In genomic region chr13:112481458-112481857, GRCh38 we compare ENCODE assay signal across 18 cellular contexts.
"Had no signal": no experiment of that assay in that cellular context is flagged by ENCODE, and none has a peak within 500 bp of the region (broad histone marks: within the 10 kb centered on the region; RNA-seq: fewer than 3 reads in every experiment).

No MANE protein-coding gene starts in this region.

- H3K4me3 Mint-ChIP-seq: immature natural killer cell; nephron; stimulated activated naive CD8-positive, alpha-beta T cell treated with anti-CD3 and anti-CD28 coated beads, Interleukin-15, Interleukin-2, amounts not matched to agents 100 ng/mL and 50 ng/mL, for 24 hours had no signal

- DNase-seq: activated naive CD4-positive, alpha-beta T cell; anterior cingulate cortex; effector CD4-positive, alpha-beta T cell; immature natural killer cell; kidney glomerular epithelial cell; left ventricle myocardium inferior; mammary epithelial cell; midbrain; nucleus accumbens; posterior cingulate gyrus; stimulated activated CD4-positive, alpha-beta T cell treated with anti-CD3 and anti-CD28 coated beads, Interleukin-2, amount 100 ng/mL, for 24 hours; T1000; transverse colon had no signal

- ATAC-seq: activated CD4-positive, CD25-positive, alpha-beta regulatory T cell treated with anti-CD3 and anti-CD28 coated beads, Interleukin-2, amount 50 U/mL, for 24 hours had no signal

- H3K4me3 ChIP-seq: left ventricle myocardium inferior, suprapubic skin, transverse colon, vagina had no signal

- H3K9me3 Mint-ChIP-seq: immature natural killer cell had no signal

- H3K27me3 ChIP-seq: suprapubic skin, transverse colon, vagina had no signal

- H3K27ac Mint-ChIP-seq: immature natural killer cell; nephron; stimulated activated naive CD8-positive, alpha-beta T cell treated with anti-CD3 and anti-CD28 coated beads, Interleukin-15, Interleukin-2, amounts not matched to agents 100 ng/mL and 50 ng/mL, for 24 hours had no signal

- H3K27ac ChIP-seq: left ventricle myocardium inferior, suprapubic skin, transverse colon, vagina had no signal

- H3K27me3 Mint-ChIP-seq: stimulated activated naive CD8-positive, alpha-beta T cell treated with anti-CD3 and anti-CD28 coated beads, Interleukin-15, Interleukin-2, amounts not matched to agents 100 ng/mL and 50 ng/mL, for 24 hours had no signal

- H3K4me1 ChIP-seq: left ventricle myocardium inferior, suprapubic skin, transverse colon, vagina had no signal

- H3K4me1 Mint-ChIP-seq: immature natural killer cell, nephron had no signal
